26 cellular contexts compared by ENCODE assay signal in genomic region chr3:163614886-163615285, GRCh38.
"Had no signal": no experiment of that assay in that cellular context is flagged by ENCODE, and none has a peak within 500 bp of the region (broad histone marks: within the 10 kb centered on the region; RNA-seq: fewer than 3 reads in every experiment).

No MANE protein-coding gene starts in this region.

- H3K9me3 ChIP-seq: colonic mucosa, esophagus squamous epithelium, gastrocnemius medialis, left lung, lower lobe of right lung had no signal

- H3K27me3 ChIP-seq: colonic mucosa, esophagus squamous epithelium, gastrocnemius medialis, heart right ventricle, left lung had no signal

- DNase-seq: colonic mucosa; cortex of kidney; effector CD8-positive, alpha-beta T cell; effector memory CD8-positive, alpha-beta T cell; endodermal cell; erythroblast; esophagus squamous epithelium; foreskin fibroblast; foreskin melanocyte; gastrocnemius medialis; glutamatergic neuron; head of caudate nucleus; heart right ventricle; hippocampal formation; left cardiac atrium; left lung; left ventricle myocardium superior; lower lobe of right lung; mesendoderm; midbrain; naive thymus-derived CD4-positive, alpha-beta T cell had no signal

- FAIRE-seq: endometrium, islet of Langerhans, keratinocyte had no signal

- H3K4me1 ChIP-seq: colonic mucosa, esophagus squamous epithelium, gastrocnemius medialis, heart right ventricle, left lung, lower lobe of right lung had no signal

- ATAC-seq: effector memory CD8-positive, alpha-beta T cell; esophagus mucosa; gastrocnemius medialis; heart right ventricle; left cardiac atrium; left lung; left ventricle myocardium superior; lower lobe of right lung; naive thymus-derived CD4-positive, alpha-beta T cell had no signal

- H3K4me3 ChIP-seq: colonic mucosa, esophagus squamous epithelium, gastrocnemius medialis, heart right ventricle, left lung, lower lobe of right lung had no signal

- H3K36me3 ChIP-seq: colonic mucosa, esophagus squamous epithelium, gastrocnemius medialis, heart right ventricle, left lung, lower lobe of right lung had no signal

- H3K27ac ChIP-seq: colonic mucosa, epithelial cell of prostate, esophagus squamous epithelium, gastrocnemius medialis, heart right ventricle, left lung, lower lobe of right lung had no signal
